ENCODE assay signal across 8 cellular contexts in genomic region chr2:174597347-174598047, GRCh38. TPM values are rescaled to one million over a fixed set of nuclear protein-coding genes. Genes with fewer than 3 reads are reported as not detected.
DNase-seq lines count a peak whose midpoint lies in the region; ATAC-seq and TF ChIP-seq lines count a peak whose summit lies in the region.

A gene with protein sequence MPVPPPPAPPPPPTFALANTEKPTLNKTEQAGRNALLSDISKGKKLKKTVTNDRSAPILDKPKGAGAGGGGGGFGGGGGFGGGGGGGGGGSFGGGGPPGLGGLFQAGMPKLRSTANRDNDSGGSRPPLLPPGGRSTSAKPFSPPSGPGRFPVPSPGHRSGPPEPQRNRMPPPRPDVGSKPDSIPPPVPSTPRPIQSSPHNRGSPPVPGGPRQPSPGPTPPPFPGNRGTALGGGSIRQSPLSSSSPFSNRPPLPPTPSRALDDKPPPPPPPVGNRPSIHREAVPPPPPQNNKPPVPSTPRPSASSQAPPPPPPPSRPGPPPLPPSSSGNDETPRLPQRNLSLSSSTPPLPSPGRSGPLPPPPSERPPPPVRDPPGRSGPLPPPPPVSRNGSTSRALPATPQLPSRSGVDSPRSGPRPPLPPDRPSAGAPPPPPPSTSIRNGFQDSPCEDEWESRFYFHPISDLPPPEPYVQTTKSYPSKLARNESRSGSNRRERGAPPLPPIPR (minus strand): TSS chr2:174597804. CDS start chr2:174585573, 12,231 bp downstream.

- H3K4me3 ChIP-seq in GM06990 (replicated peaks; ENCODE audit: low read depth, low read length) (peak within 1 kb of the TSS; percentile 82), fibroblast of villous mesenchyme (ENCODE audit: low read depth, low read length) (no peak within 1 kb of the TSS), skeletal muscle tissue (ENCODE audit: low read length in 3 of 3) (peak within 1 kb of the TSS in 1 of 3 donors; percentile 32)

- H3K4me1 ChIP-seq in skeletal muscle tissue (ENCODE audit: control insufficient read depth in 3 of 3, insufficient read depth in 3 of 3, low read length in 3 of 3): peaks cover 0 to 6% (median 2%) of the 10 kb centered on the region in 3 donors

- no peaks in the 10 kb centered on the region for H3K27me3 ChIP-seq in GM06990 (replicated peaks; ENCODE audit: control insufficient read depth, insufficient read depth, low read length)
- H3K27me3 ChIP-seq in skeletal muscle tissue (ENCODE audit: control insufficient read depth in 3 of 3, insufficient read depth in 3 of 3, low read length in 3 of 3): no peaks in the 10 kb centered on the region

- H3K27ac ChIP-seq in KOPT-K1 (ENCODE audit: low read depth, low read length, poor library complexity, severe bottlenecking) (peak within 1 kb of the TSS; percentile 98), skeletal muscle tissue (ENCODE audit: low read depth, low read length) (peak within 1 kb of the TSS; percentile 67)

- H3K9ac ChIP-seq in skeletal muscle tissue (ENCODE audit: low read depth in 1 of 3, low read length in 3 of 3): no peak within 1 kb of the TSS

- peak; percentile 50 for ATAC-seq in GM21528 (IDR thresholded peaks at IDR 0.05; ENCODE audit: low FRiP score, unreplicated experiment)

- TF ChIP-seq CTCF in GM06990 (IDR thresholded peaks at IDR 0.05; ENCODE audit: insufficient read depth, low read length, poor library complexity, severe bottlenecking) (no peak), fibroblast of villous mesenchyme (IDR thresholded peaks at IDR 0.05; ENCODE audit: insufficient read depth, low read depth, low read length) (no peak)

- H3K36me3 ChIP-seq in GM06990 (ENCODE audit: control insufficient read depth, insufficient read depth, low read length): peaks cover 1% of the 10 kb centered on the region
- H3K36me3 ChIP-seq in KOPT-K1 (ENCODE audit: insufficient read depth, low read length): peaks cover 12% of the 10 kb centered on the region
- H3K36me3 ChIP-seq in skeletal muscle tissue (ENCODE audit: control insufficient read depth in 3 of 3, insufficient read depth in 3 of 3, low read length in 3 of 3): no peaks in the 10 kb centered on the region

- DNase-seq in GM06990 (ENCODE audit: extremely low read depth, insufficient read length) (peak; percentile 76), fibroblast of villous mesenchyme (ENCODE audit: low read depth) (peak; percentile 84), C1 segment of cervical spinal cord (lab: John Stamatoyannopoulos, UW) (no peak), DMS53 treated with DMSO at 0.1 percent for 48 hours (lab: John Stamatoyannopoulos, UW; ENCODE audit: unreplicated experiment) (no peak)
- DNase-seq in activated CD8-positive, alpha-beta memory T cell treated with anti-CD3 and anti-CD28 coated beads, Interleukin-2, amount 50 U/mL, for 4 hours: peak; percentile 33

- H3K9me3 ChIP-seq in KOPT-K1 (ENCODE audit: insufficient read depth, low read length, poor library complexity, severe bottlenecking) (no peaks in the 10 kb centered on the region), skeletal muscle tissue (ENCODE audit: control insufficient read depth in 3 of 3, low read length in 3 of 3) (no peaks in the 10 kb centered on the region)

RNA-seq across cellular contexts. Expression of the gene that starts here (rescaled TPM):
- total RNA-seq in fibroblast of villous mesenchyme (13.0 and 15.1 TPM in 2 replicates), skeletal muscle tissue (16.2 TPM)

Comparison
In these comparisons a context has a peak if more than half of its experiments do, and no peak if none do; other contexts are left out.
1. DNase-seq: peak in GM06990 (single experiment), activated CD8-positive, alpha-beta memory T cell treated with anti-CD3 and anti-CD28 coated beads, Interleukin-2, amount 50 U/mL, for 4 hours (single experiment) and fibroblast of villous mesenchyme (single experiment); none in C1 segment of cervical spinal cord (0 of 14) and DMS53 treated with DMSO at 0.1 percent for 48 hours (single experiment).